Comparison of ENCODE assay signal across 16 cellular contexts in the genomic region with DNA sequence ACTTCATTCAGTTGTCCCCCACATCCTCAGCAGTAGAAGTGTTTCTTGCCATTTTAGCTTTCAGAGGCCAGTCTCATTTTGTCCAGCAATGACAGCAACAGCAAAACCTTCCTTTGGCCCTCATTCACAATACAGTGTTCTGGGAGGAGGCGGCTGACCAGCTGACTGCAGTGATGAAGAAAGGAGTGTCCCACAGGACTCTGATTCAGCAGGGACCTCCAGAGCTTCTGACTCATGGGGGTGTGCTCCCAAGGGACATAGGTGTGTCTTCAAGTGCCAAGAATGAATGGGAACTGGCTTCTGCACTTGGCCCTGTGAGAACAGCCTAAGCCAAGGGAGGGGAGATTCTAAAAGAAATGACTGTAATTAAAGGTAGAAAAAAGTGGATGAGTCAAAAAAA.
DNase-seq lines count a peak whose midpoint lies in the region; ATAC-seq and TF ChIP-seq lines count a peak whose summit lies in the region.
"Had no signal": no experiment of that assay in that cellular context is flagged by ENCODE, and none has a peak within 500 bp of the region (broad histone marks: within the 10 kb centered on the region; RNA-seq: fewer than 3 reads in every experiment).

No MANE protein-coding gene starts in this region.

- intact Hi-C loops in HCT116 (cut with micrococcal nuclease) (no loop called here), ascending aorta (cut with DNase I) (no loop called here), transverse colon (cut with DNase I; ENCODE audit: low total_unique reads) (no loop called here)

- CTCF ChIA-PET in HCT116 (lab: Charles Lee) = no interaction called here
- CTCF ChIA-PET in activated CD8-positive, alpha-beta T cell treated with anti-CD3 and anti-CD28 coated beads, Interleukin-2, amount 10 ng/mL, durations not matched to agents 7 days and 5 days (lab: Charles Lee) = no interaction called here

- no peaks in the 10 kb centered on the region for H3K9me3 Mint-ChIP-seq in activated CD8-positive, alpha-beta T cell treated with anti-CD3 and anti-CD28 coated beads, Interleukin-2, amount 10 ng/mL, durations not matched to agents 7 days and 5 days (ENCODE audit: insufficient read depth)

- 92 to 100% methylated on average over 1 of the region's 1 CpG for WGBS in transverse colon (ENCODE audit: low coverage in 1 of 2), 2 donors

- BruUV-seq in HCT116 (replicated peaks; lab: Mats Ljungman, UMichigan) = no TSS peak

- ATAC-seq in HCT116 = peak; percentile 54; the same call in 1 of the 2 replicates
- no peak for ATAC-seq in activated CD8-positive, alpha-beta T cell treated with anti-CD3 and anti-CD28 coated beads, Interleukin-2, amount 10 ng/mL, durations not matched to agents 7 days and 5 days
- ATAC-seq in HG02870 (IDR thresholded peaks at IDR 0.05; ENCODE audit: unreplicated experiment) = no peak
- ATAC-seq: activated CD8-positive, alpha-beta memory T cell treated with anti-CD3 and anti-CD28 coated beads, Interleukin-2, amount 10 ng/mL, durations not matched to agents 7 days and 5 days had no signal

- no peak for TF ChIP-seq RAD21 in HCT116 (IDR thresholded peaks at IDR 0.05; ENCODE audit: low read depth)

- peaks cover 2% of the 10 kb centered on the region for H3K4me1 Mint-ChIP-seq in activated CD8-positive, alpha-beta T cell treated with anti-CD3 and anti-CD28 coated beads, Interleukin-2, amount 10 ng/mL, durations not matched to agents 7 days and 5 days (ENCODE audit: low read depth)

- H3K4me2 ChIP-seq in HCT116 (ENCODE audit: low read length) = no peak overlapping the region

- RAD21 ChIA-PET in HCT116 (lab: Charles Lee; ENCODE audit: low non-redundant PET in 1 of 2, low total read pairs in 2 of 2, uncharacterized antibody in 2 of 2, unreplicated experiment in 2 of 2) = no interaction called here

- no peaks in the 10 kb centered on the region for H3K79me2 ChIP-seq in HCT116 (ENCODE audit: insufficient read depth, low read length)

- H3K27me3 ChIP-seq in HCT116 (ENCODE audit: insufficient read depth, low read length) (peaks cover 13% of the 10 kb centered on the region; the same call in 1 of the 2 replicates), ascending aorta (no peaks in the 10 kb centered on the region), transverse colon (no peaks in the 10 kb centered on the region)
- H3K27me3 ChIP-seq: right atrium auricular region had no signal

- no peak overlapping the region for H2AFZ ChIP-seq in HCT116 (ENCODE audit: low read depth, low read length, poor library complexity, severe bottlenecking)

- H3K9me3 ChIP-seq in HCT116 (ENCODE audit: control insufficient read depth in 1 of 2, insufficient read depth in 1 of 2, low read depth in 1 of 2, low read length in 2 of 2) (no peaks in the 10 kb centered on the region), ascending aorta (no peaks in the 10 kb centered on the region), transverse colon (no peaks in the 10 kb centered on the region)
- H3K9me3 ChIP-seq: right atrium auricular region, thoracic aorta had no signal

- no peak overlapping the region for H3K27ac ChIP-seq in HCT116 (ENCODE audit: low read depth, low read length)
- peak overlapping the region; percentile 12 to 32 for H3K27ac ChIP-seq in ascending aorta
- no peak overlapping the region for H3K27ac ChIP-seq in transverse colon
- H3K27ac ChIP-seq: right atrium auricular region, thoracic aorta had no signal

- TF ChIP-seq EP300 in transverse colon (IDR thresholded peaks at IDR 0.05; ENCODE audit: low read depth) = no peak

- H3K9me2 ChIP-seq in HCT116 (ENCODE audit: insufficient read depth) = no peaks in the 10 kb centered on the region

- H3K27ac Mint-ChIP-seq in activated CD8-positive, alpha-beta T cell treated with anti-CD3 and anti-CD28 coated beads, Interleukin-2, amount 10 ng/mL, durations not matched to agents 7 days and 5 days = no peak overlapping the region
- H3K27ac Mint-ChIP-seq: activated CD8-positive, alpha-beta memory T cell treated with anti-CD3 and anti-CD28 coated beads, Interleukin-2, amount 10 ng/mL, durations not matched to agents 7 days and 5 days; activated naive CD8-positive, alpha-beta T cell treated with anti-CD3 and anti-CD28 coated beads, Interleukin-2, amount 10 ng/mL, durations not matched to agents 7 days and 5 days; H9 had no signal

- H3K36me3 Mint-ChIP-seq in activated CD8-positive, alpha-beta T cell treated with anti-CD3 and anti-CD28 coated beads, Interleukin-2, amount 10 ng/mL, durations not matched to agents 7 days and 5 days (ENCODE audit: low read depth) = no peaks in the 10 kb centered on the region
- H3K36me3 Mint-ChIP-seq: activated CD8-positive, alpha-beta memory T cell treated with anti-CD3 and anti-CD28 coated beads, Interleukin-2, amount 10 ng/mL, durations not matched to agents 7 days and 5 days; activated naive CD8-positive, alpha-beta T cell treated with anti-CD3 and anti-CD28 coated beads, Interleukin-2, amount 10 ng/mL, durations not matched to agents 7 days and 5 days had no signal

- DNase-seq in HCT116 (ENCODE audit: low read depth, low spot score) (peak; percentile 23), ascending aorta (ENCODE audit: low spot score in 2 of 2) (peak in 1 of 2 donors; percentile 76), fibroblast of villous mesenchyme (ENCODE audit: low read depth) (peak; percentile 89), transverse colon (peak; percentile 42), putamen (ENCODE audit: low spot score) (no peak), NCI-H2081 (lab: John Stamatoyannopoulos, UW) (no peak)
- DNase-seq in activated CD8-positive, alpha-beta T cell treated with anti-CD3 and anti-CD28 coated beads, Interleukin-2, amount 10 ng/mL, durations not matched to agents 7 days and 5 days = no peak
- DNase-seq: activated CD8-positive, alpha-beta memory T cell treated with anti-CD3 and anti-CD28 coated beads, Interleukin-2, amount 10 ng/mL, durations not matched to agents 7 days and 5 days; activated naive CD8-positive, alpha-beta T cell treated with anti-CD3 and anti-CD28 coated beads, Interleukin-2, amount 10 ng/mL, durations not matched to agents 7 days and 5 days; effector CD8-positive, alpha-beta T cell; H9; NCI-H2171 treated with DMSO at 0.1 percent for 48 hours; T-helper 9 cell had no signal

- H3K4me1 ChIP-seq in HCT116 (ENCODE audit: control insufficient read depth in 1 of 2, insufficient read depth in 2 of 2, low read length in 2 of 2) (peaks cover 0 to 4% of the 10 kb centered on the region in 2 experiments; a peak in 1 of 4 replicates), ascending aorta (peaks cover 8% of the 10 kb centered on the region in 2 donors), transverse colon (peaks cover 0 to 5% (median 0%) of the 10 kb centered on the region in 4 donors)

- no peak for TF ChIP-seq CTCF in HCT116 (IDR thresholded peaks at IDR 0.05 in 2 of 3, conservative IDR thresholded peaks at IDR 0.05 in 1 of 3; ENCODE audit: borderline replicate concordance in 1 of 3, insufficient read depth in 1 of 3, low read depth in 2 of 3, low read length in 2 of 3)
- TF ChIP-seq CTCF in ascending aorta (IDR thresholded peaks at IDR 0.05) = no peak
- TF ChIP-seq CTCF in fibroblast of villous mesenchyme (IDR thresholded peaks at IDR 0.05; ENCODE audit: insufficient read depth, low read depth, low read length) = no peak
- TF ChIP-seq CTCF in transverse colon (IDR thresholded peaks at IDR 0.05) = no peak

- no peak overlapping the region for H3K4me3 ChIP-seq in HCT116 (replicated peaks in 1 of 2; ENCODE audit: low read depth in 1 of 2, low read length in 2 of 2)
- H3K4me3 ChIP-seq in ascending aorta = no peak overlapping the region
- no peak overlapping the region for H3K4me3 ChIP-seq in fibroblast of villous mesenchyme (ENCODE audit: low read depth, low read length)
- H3K4me3 ChIP-seq in transverse colon = no peak overlapping the region
- H3K4me3 ChIP-seq: right atrium auricular region, thoracic aorta had no signal

- H3K27me3 Mint-ChIP-seq in activated CD8-positive, alpha-beta T cell treated with anti-CD3 and anti-CD28 coated beads, Interleukin-2, amount 10 ng/mL, durations not matched to agents 7 days and 5 days (ENCODE audit: low read depth) = peaks cover 2% of the 10 kb centered on the region
- H3K27me3 Mint-ChIP-seq: activated naive CD8-positive, alpha-beta T cell treated with anti-CD3 and anti-CD28 coated beads, Interleukin-2, amount 10 ng/mL, durations not matched to agents 7 days and 5 days had no signal

- no peaks in the 10 kb centered on the region for H3K36me3 ChIP-seq in HCT116 (ENCODE audit: control insufficient read depth in 1 of 2, insufficient read depth in 2 of 2, low read length in 2 of 2)
- H3K36me3 ChIP-seq in ascending aorta = no peaks in the 10 kb centered on the region
- no peaks in the 10 kb centered on the region for H3K36me3 ChIP-seq in transverse colon
- H3K36me3 ChIP-seq: right atrium auricular region, thoracic aorta had no signal

- H4K20me1 ChIP-seq in HCT116 (ENCODE audit: insufficient read depth) = no peaks in the 10 kb centered on the region

- TF ChIP-seq POLR2A in HCT116 (IDR thresholded peaks at IDR 0.05; ENCODE audit: borderline replicate concordance, extremely low read depth, insufficient read depth, insufficient read length) (no peak), transverse colon (IDR thresholded peaks at IDR 0.05) (no peak)

- no peak overlapping the region for H3K4me3 Mint-ChIP-seq in activated CD8-positive, alpha-beta T cell treated with anti-CD3 and anti-CD28 coated beads, Interleukin-2, amount 10 ng/mL, durations not matched to agents 7 days and 5 days
- H3K4me3 Mint-ChIP-seq: activated CD8-positive, alpha-beta memory T cell treated with anti-CD3 and anti-CD28 coated beads, Interleukin-2, amount 10 ng/mL, durations not matched to agents 7 days and 5 days; activated naive CD8-positive, alpha-beta T cell treated with anti-CD3 and anti-CD28 coated beads, Interleukin-2, amount 10 ng/mL, durations not matched to agents 7 days and 5 days; H9 had no signal

- H3K9ac ChIP-seq in HCT116 (ENCODE audit: low read length) = no peak overlapping the region

- in situ Hi-C loops in transverse colon (cut with MboI; ENCODE audit: low pct_ligation_motif_present in 1 of 4, low pct_unique_long_range_greater_than_20kb in 1 of 4, low sequenced_read_pairs in 3 of 4) = no loop called here

- POLR2A ChIA-PET in HCT116 (lab: Charles Lee) = no interaction called here
- POLR2A ChIA-PET in activated CD8-positive, alpha-beta T cell treated with anti-CD3 and anti-CD28 coated beads, Interleukin-2, amount 10 ng/mL, durations not matched to agents 7 days and 5 days (lab: Charles Lee) = no interaction called here

TF ChIP-seq in HCT116, 20 proteins besides CTCF, POLR2A, EP300 and RAD21:
- TF ChIP-seq JUND (IDR thresholded peaks at IDR 0.05) = peak; percentile 31; the same call in 1 of the 2 replicates
- no peak for TF ChIP-seq ELF1 (IDR thresholded peaks at IDR 0.05; ENCODE audit: borderline replicate concordance, low read depth)

Comparison
In these comparisons a context has a peak if more than half of its experiments do, and no peak if none do; other contexts are left out.
1. DNase-seq: peak in HCT116 (single experiment), fibroblast of villous mesenchyme (single experiment) and transverse colon (single experiment); none in activated CD8-positive, alpha-beta T cell treated with anti-CD3 and anti-CD28 coated beads, Interleukin-2, amount 10 ng/mL, durations not matched to agents 7 days and 5 days (single experiment), putamen (single experiment) and NCI-H2081 (0 of 2).
2. H3K27ac ChIP-seq: peak in ascending aorta (2 of 2); none in HCT116 (single experiment) and transverse colon (0 of 4).